Comparison of ENCODE assay signal across 9 cellular contexts in genomic region chr7:112550468-112551060, GRCh38.
DNase-seq lines count a peak whose midpoint lies in the region; ATAC-seq and TF ChIP-seq lines count a peak whose summit lies in the region.
"Had no signal": no experiment of that assay in that cellular context is flagged by ENCODE, and none has a peak within 500 bp of the region (broad histone marks: within the 10 kb centered on the region; RNA-seq: fewer than 3 reads in every experiment).

No MANE protein-coding gene starts in this region.

- peaks cover 5 to 22% (median 14%) of the 10 kb centered on the region in 5 donors for H3K27me3 Mint-ChIP-seq in naive thymus-derived CD4-positive, alpha-beta T cell

- intact Hi-C loops in naive thymus-derived CD4-positive, alpha-beta T cell (cut with micrococcal nuclease) = loop anchor here (1.0 to 5.0 kb wide), 4 partner anchors 319 to 1147 kb away; no protein-coding TSS in a partner anchor

- no peak overlapping the region for H3K27ac Mint-ChIP-seq in naive thymus-derived CD4-positive, alpha-beta T cell
- H3K27ac Mint-ChIP-seq: naive thymus-derived CD8-positive, alpha-beta T cell had no signal

- CTCF ChIA-PET in naive thymus-derived CD4-positive, alpha-beta T cell (lab: Charles Lee) = interaction anchor here (0.6 to 2.3 kb wide), 9 partner anchors 8 to 878 kb away, joined by 3 to 8 read pairs (median 4); no protein-coding TSS in a partner anchor

- peak; percentile 98 for TF ChIP-seq CTCF in RWPE2 (IDR thresholded peaks at IDR 0.05; ENCODE audit: poor library complexity, severe bottlenecking)

- POLR2A ChIA-PET in naive thymus-derived CD4-positive, alpha-beta T cell (lab: Charles Lee) = no interaction called here

- H3K9me3 ChIP-seq in RWPE2 (ENCODE audit: severe bottlenecking) = peaks cover 2% of the 10 kb centered on the region
- H3K9me3 ChIP-seq in naive thymus-derived CD4-positive, alpha-beta T cell (ENCODE audit: control insufficient read depth in 2 of 3, low read length in 3 of 3) = no peaks in the 10 kb centered on the region

- H3K27me3 ChIP-seq in RWPE2 (ENCODE audit: insufficient read depth, poor library complexity, severe bottlenecking) = no peaks in the 10 kb centered on the region
- H3K27me3 ChIP-seq in naive thymus-derived CD4-positive, alpha-beta T cell (ENCODE audit: control insufficient read depth in 2 of 2, insufficient read depth in 2 of 2, low read length in 2 of 2) = peaks cover 0 to 4% of the 10 kb centered on the region in 2 donors

- ATAC-seq in GM21529 (IDR thresholded peaks at IDR 0.05; ENCODE audit: unreplicated experiment) (peak; percentile 94), RWPE2 (ENCODE audit: low read depth) (peak; percentile 58; the same call in 1 of the 3 replicates)
- peak; percentile 76 for ATAC-seq in naive thymus-derived CD4-positive, alpha-beta T cell

- H3K27ac ChIP-seq in RWPE2 (ENCODE audit: poor library complexity, severe bottlenecking) = no peak overlapping the region
- no peak overlapping the region for H3K27ac ChIP-seq in naive thymus-derived CD4-positive, alpha-beta T cell (ENCODE audit: low read depth, low read length)

- H3K36me3 Mint-ChIP-seq in naive thymus-derived CD4-positive, alpha-beta T cell = no peaks in the 10 kb centered on the region
- H3K36me3 Mint-ChIP-seq: naive thymus-derived CD8-positive, alpha-beta T cell had no signal

- H3K9me3 Mint-ChIP-seq in naive thymus-derived CD4-positive, alpha-beta T cell = no peaks in the 10 kb centered on the region

- H3K4me3 ChIP-seq in RWPE2 (ENCODE audit: severe bottlenecking) = no peak overlapping the region
- H3K4me3 ChIP-seq in naive thymus-derived CD4-positive, alpha-beta T cell (ENCODE audit: low read length) = no peak overlapping the region

- no peaks in the 10 kb centered on the region for H3K4me1 ChIP-seq in RWPE2 (ENCODE audit: insufficient read depth, poor library complexity, severe bottlenecking)
- H3K4me1 ChIP-seq in naive thymus-derived CD4-positive, alpha-beta T cell (ENCODE audit: control insufficient read depth in 2 of 2, insufficient read depth in 2 of 2, low read length in 2 of 2) = no peaks in the 10 kb centered on the region

- no peaks in the 10 kb centered on the region for H3K4me1 Mint-ChIP-seq in naive thymus-derived CD4-positive, alpha-beta T cell
- H3K4me1 Mint-ChIP-seq: naive thymus-derived CD8-positive, alpha-beta T cell had no signal

- no peak overlapping the region for H3K4me3 Mint-ChIP-seq in naive thymus-derived CD4-positive, alpha-beta T cell
- H3K4me3 Mint-ChIP-seq: naive thymus-derived CD8-positive, alpha-beta T cell had no signal

- no peaks in the 10 kb centered on the region for H3K36me3 ChIP-seq in RWPE2 (ENCODE audit: low read depth)
- no peaks in the 10 kb centered on the region for H3K36me3 ChIP-seq in naive thymus-derived CD4-positive, alpha-beta T cell (ENCODE audit: control insufficient read depth in 2 of 3, insufficient read depth in 3 of 3, low read length in 3 of 3)

- peak in 4 of 6 experiments; percentile 2 to 48 (median 35) for DNase-seq in stimulated activated naive CD4-positive, alpha-beta T cell (lab: John Stamatoyannopoulos, UW)
- DNase-seq in stimulated activated naive CD4-positive, alpha-beta T cell treated with Interleukin-2 at 50 U/mL for 16 hours (lab: John Stamatoyannopoulos, UW) = no peak
- DNase-seq in HT1080 (ENCODE audit: low read depth) = peak; percentile 47
- DNase-seq in RWPE2 (ENCODE audit: low spot score) = no peak
- DNase-seq in epidermal melanocyte (ENCODE audit: insufficient read length, low spot score) = peak; percentile 28
- peak in 7 of 9 donors; percentile 15 to 57 (median 45) for DNase-seq in naive thymus-derived CD4-positive, alpha-beta T cell
- no peak for DNase-seq in stimulated activated CD8-positive, alpha-beta memory T cell treated with anti-CD3 and anti-CD28 coated beads, Interleukin-4, amount 100 ng/mL, for 48 hours

Comparison
In these comparisons a context has a peak if more than half of its experiments do, and no peak if none do; other contexts are left out.
1. DNase-seq: peak in stimulated activated naive CD4-positive, alpha-beta T cell (4 of 6), HT1080 (single experiment), epidermal melanocyte (single experiment) and naive thymus-derived CD4-positive, alpha-beta T cell (7 of 9); none in stimulated activated naive CD4-positive, alpha-beta T cell treated with Interleukin-2 at 50 U/mL for 16 hours (single experiment), RWPE2 (single experiment) and stimulated activated CD8-positive, alpha-beta memory T cell treated with anti-CD3 and anti-CD28 coated beads, Interleukin-4, amount 100 ng/mL, for 48 hours (single experiment).
2. Peak in every context shown above with its lines, with median percentiles within 50 percentile points of each other: ATAC-seq.